19 cellular contexts compared by ENCODE assay signal in the genomic region with DNA sequence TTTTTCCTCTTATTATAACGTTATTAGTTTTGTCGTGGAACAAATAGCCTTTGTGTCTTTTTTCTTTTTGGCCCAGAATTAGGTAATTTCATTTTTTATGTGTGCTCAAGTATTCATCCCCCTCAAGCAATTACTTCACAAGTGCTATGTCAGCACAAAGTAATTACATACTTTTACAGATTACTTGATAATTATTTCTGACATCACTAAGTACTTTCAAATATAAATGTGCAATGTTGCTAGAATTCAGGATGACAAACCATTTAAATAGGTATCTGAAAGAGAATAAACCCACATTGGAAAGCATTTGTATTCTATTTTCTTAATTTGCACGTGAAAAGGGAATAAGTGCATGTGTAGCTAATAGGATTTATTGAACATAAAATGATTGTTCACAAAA.
"Had no signal": no experiment of that assay in that cellular context is flagged by ENCODE, and none has a peak within 500 bp of the region (broad histone marks: within the 10 kb centered on the region; RNA-seq: fewer than 3 reads in every experiment).

No MANE protein-coding gene starts in this region.

- H3K4me1 ChIP-seq: esophagus muscularis mucosa, gastroesophageal sphincter, spleen, suprapubic skin, thyroid gland, uterus had no signal

- H3K36me3 ChIP-seq: esophagus muscularis mucosa, gastroesophageal sphincter, spleen, suprapubic skin, thyroid gland, uterus had no signal

- H3K9me3 ChIP-seq: esophagus muscularis mucosa, gastroesophageal sphincter, spleen, suprapubic skin, thyroid gland, uterus had no signal

- H3K27ac ChIP-seq: epithelial cell of prostate, esophagus muscularis mucosa, gastroesophageal sphincter, spleen, suprapubic skin, thyroid gland, uterus had no signal

- DNase-seq: effector memory CD4-positive, alpha-beta T cell; glutamatergic neuron; islet precursor cell; mammary epithelial cell; naive thymus-derived CD8-positive, alpha-beta T cell; posterior cingulate gyrus; right cardiac atrium; spleen; stimulated activated CD4-positive, alpha-beta T cell treated with anti-CD3 and anti-CD28 coated beads, Interleukin-15, amount 100 ng/mL, for 24 hours; stimulated activated CD4-positive, alpha-beta T cell treated with anti-CD3 and anti-CD28 coated beads, Interleukin-1b, Interleukin-23, amount 100 ng/mL, for 48 hours; stimulated activated CD4-positive, alpha-beta T cell treated with anti-CD3 and anti-CD28 coated beads, Interleukin-4, amount 100 ng/mL, for 24 hours; stimulated activated naive B cell treated with anti-CD40 and anti-IgM and Interleukin-4, amounts not matched to agents 10 μg/mL and 1 μg/mL and 100 μg/mL, for 72 hours; thyroid gland; uterus had no signal

- H3K27me3 ChIP-seq: gastroesophageal sphincter, spleen, suprapubic skin, thyroid gland, uterus had no signal

- ATAC-seq: gastroesophageal sphincter; left lobe of liver; naive thymus-derived CD8-positive, alpha-beta T cell; right cardiac atrium; stimulated activated naive B cell treated with anti-CD40 and anti-IgM and Interleukin-4, amounts not matched to agents 10 μg/mL and 1 μg/mL and 100 μg/mL, for 72 hours had no signal

- H3K4me3 ChIP-seq: esophagus muscularis mucosa, gastroesophageal sphincter, spleen, suprapubic skin, thyroid gland, uterus had no signal
